2 cellular contexts compared by ENCODE assay signal in genomic region chr7:2063562-2064360, GRCh38.
TF ChIP-seq lines count a peak whose summit lies in the region.

No MANE protein-coding gene starts in this region.

TF ChIP-seq in K562, 482 proteins besides CTCF, POLR2A, EP300 and RAD21 (continued from another document):
- TF ChIP-seq PURB (CRISPR knock-in tag; IDR thresholded peaks at IDR 0.05; ENCODE audit: low read depth) = no peak
- no peak for TF ChIP-seq ATF2 (CRISPR knock-in tag; IDR thresholded peaks at IDR 0.05)
- peak; percentile 54 for TF ChIP-seq NFIC (IDR thresholded peaks at IDR 0.05)
- no peak for TF ChIP-seq SAP30 (IDR thresholded peaks at IDR 0.05; ENCODE audit: borderline replicate concordance, insufficient read depth, low read depth, low read length, poor library complexity, severe bottlenecking)
- TF ChIP-seq XRCC5 (IDR thresholded peaks at IDR 0.05; ENCODE audit: low read depth, low read length) = no peak
- TF ChIP-seq SNRNP70 (optimal IDR thresholded peaks at IDR 0.05; ENCODE audit: low read depth, low read length) = no peak

TF ChIP-seq in HepG2, 621 proteins besides CTCF, POLR2A, EP300 and RAD21 (continued from another document):
- TF ChIP-seq ZNF513 (CRISPR knock-in tag; conservative IDR thresholded peaks at IDR 0.05) (no peak), ZNF660 (CRISPR knock-in tag; IDR thresholded peaks at IDR 0.05; ENCODE audit: borderline replicate concordance, low read depth) (no peak)
